Comparison of ENCODE assay signal across 8 cellular contexts in the genomic region with DNA sequence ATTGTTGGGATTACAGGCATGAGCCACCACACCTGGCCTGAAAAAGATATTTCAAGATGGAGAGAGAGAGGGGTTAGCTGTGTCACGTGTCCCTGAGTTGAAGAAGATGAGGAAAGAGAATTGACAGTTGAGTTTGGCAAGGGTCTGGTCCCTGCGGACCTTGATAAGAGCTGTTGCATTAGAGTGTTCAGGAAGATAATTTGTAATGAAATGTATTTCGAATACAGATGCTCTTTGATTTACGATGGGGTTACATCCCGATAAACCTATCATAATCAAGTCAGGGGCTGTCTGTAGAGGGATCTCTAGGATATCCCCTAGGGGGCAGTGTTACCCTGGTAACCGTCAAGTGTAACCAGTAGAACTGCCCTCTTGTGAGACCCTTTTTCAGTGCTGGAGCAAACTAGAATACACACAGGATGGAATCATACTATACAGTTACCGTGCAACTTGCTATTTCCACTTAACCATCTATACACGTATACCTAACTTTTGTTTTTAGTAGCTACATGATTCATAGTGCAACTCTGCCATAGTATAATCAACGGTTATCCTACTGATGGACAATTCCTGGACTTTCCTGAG. TPM values are rescaled to one million over a fixed set of nuclear protein-coding genes. Genes with fewer than 3 reads are reported as not detected.
DNase-seq lines count a peak whose midpoint lies in the region; ATAC-seq and TF ChIP-seq lines count a peak whose summit lies in the region.

No MANE protein-coding gene starts in this region.

- H3K9me3 ChIP-seq in ES-I3 (ENCODE audit: control insufficient read depth, insufficient read depth, low read length) (no peaks in the 10 kb centered on the region), HEK293 (ENCODE audit: control insufficient read depth, insufficient read depth, low read depth, low read length) (no peaks in the 10 kb centered on the region), endocrine pancreas (ENCODE audit: control insufficient read depth, low read length) (no peaks in the 10 kb centered on the region), transverse colon (no peaks in the 10 kb centered on the region)

- H3K4me3 ChIP-seq in HEK293 (ENCODE audit: low read depth, low read length) (no peak overlapping the region), endocrine pancreas (ENCODE audit: control insufficient read depth, insufficient read depth, low read length) (peak overlapping the region; percentile 43), transverse colon (no peak overlapping the region)

- H3K9ac ChIP-seq in ES-I3 (ENCODE audit: low read depth, low read length) (peak overlapping the region; percentile 90; the same call in 1 of the 2 replicates), endocrine pancreas (ENCODE audit: control insufficient read depth, insufficient read depth, low read length) (no peak overlapping the region)

- H3K27me3 ChIP-seq in endocrine pancreas (ENCODE audit: control insufficient read depth, insufficient read depth, low read length) (no peaks in the 10 kb centered on the region), transverse colon (no peaks in the 10 kb centered on the region)

- intact Hi-C loops in transverse colon (cut with DNase I; ENCODE audit: low total_unique reads): no loop called here

- no peak for TF ChIP-seq POLR2A in transverse colon (IDR thresholded peaks at IDR 0.05)

- TF ChIP-seq EP300 in transverse colon (IDR thresholded peaks at IDR 0.05; ENCODE audit: low read depth): no peak

- TF ChIP-seq CTCF in HEK293 (tag by site-specific recombination; IDR thresholded peaks at IDR 0.05): peak; percentile 58; the same call in 1 of the 2 replicates
- peak; percentile 52 to 61 (median 60) for TF ChIP-seq CTCF in transverse colon (IDR thresholded peaks at IDR 0.05)

- H3K27ac ChIP-seq in HEK293 (ENCODE audit: extremely low read depth, low read depth, low read length) (no peak overlapping the region), transverse colon (peak overlapping the region in 2 of 4 donors; percentile 83 to 85)

- no peak for ATAC-seq in HG02938 (IDR thresholded peaks at IDR 0.05; ENCODE audit: unreplicated experiment)

- DNase-seq in NCI-H446 (lab: John Stamatoyannopoulos, UW) (peak; percentile 61 to 85), myocyte (ENCODE audit: low read depth) (peak; percentile 73), transverse colon (peak; percentile 49)
- DNase-seq in activated CD4-positive, alpha-beta T cell treated with anti-CD3 and anti-CD28 coated beads for 4 hours: peak; percentile 58 to 67

- CTCF ChIA-PET in HEK293 (lab: Yijun Ruan, JAX): interaction anchor here (0.5 to 1.6 kb wide), 19 partner anchors 9 to 530 kb away, joined by 3 to 9 read pairs (median 3); no protein-coding TSS in a partner anchor

- H3K4me1 ChIP-seq in ES-I3 (ENCODE audit: insufficient read depth, low read length) (peaks cover 4% of the 10 kb centered on the region; the same call in 1 of the 2 replicates), HEK293 (ENCODE audit: control insufficient read depth, insufficient read depth, low read length) (no peaks in the 10 kb centered on the region), endocrine pancreas (ENCODE audit: control insufficient read depth, insufficient read depth, low read length) (peaks cover 5% of the 10 kb centered on the region), transverse colon (peaks cover 6 to 33% (median 22%) of the 10 kb centered on the region in 4 donors)

- WGBS in transverse colon (ENCODE audit: low coverage in 1 of 2), 2 donors: 13% methylated on average over 9 of the region's 9 CpGs

- POLR2A ChIA-PET in HEK293 (lab: Yijun Ruan, JAX): no interaction called here

- H3K36me3 ChIP-seq in ES-I3 (ENCODE audit: insufficient read depth, low read length) (peaks cover 2% of the 10 kb centered on the region; the same call in 1 of the 2 replicates), HEK293 (ENCODE audit: control insufficient read depth in 2 of 2, insufficient read depth in 1 of 2, low read length in 2 of 2) (peaks cover 0 to 14% of the 10 kb centered on the region in 2 experiments; a peak in 2 of 3 replicates), endocrine pancreas (ENCODE audit: control insufficient read depth, insufficient read depth, low read length) (no peaks in the 10 kb centered on the region), transverse colon (no peaks in the 10 kb centered on the region)

- in situ Hi-C loops in transverse colon (cut with MboI; ENCODE audit: low pct_ligation_motif_present in 1 of 4, low pct_unique_long_range_greater_than_20kb in 1 of 4, low sequenced_read_pairs in 3 of 4): no loop called here

TF ChIP-seq in HEK293, 187 proteins besides CTCF, POLR2A, EP300 and RAD21:
- TF ChIP-seq ZBTB11 (tag by site-specific recombination; conservative IDR thresholded peaks at IDR 0.05; ENCODE audit: low read depth) (peak; percentile 55), ZBTB20 (tag by site-specific recombination; IDR thresholded peaks at IDR 0.05) (peak; percentile 25; the same call in 1 of the 2 replicates), PRDM10 (tag by site-specific recombination; IDR thresholded peaks at IDR 0.05) (no peak), ZNF654 (tag by site-specific recombination; IDR thresholded peaks at IDR 0.05; ENCODE audit: low read depth) (peak; percentile 82), ZBTB48 (tag by site-specific recombination; IDR thresholded peaks at IDR 0.05) (peak; percentile 35; the same call in 1 of the 2 replicates), RBAK (tag by site-specific recombination; IDR thresholded peaks at IDR 0.05) (no peak), ZNF660 (tag by site-specific recombination; IDR thresholded peaks at IDR 0.05) (peak; percentile 31; the same call in 1 of the 2 replicates), ZEB2 (tag by site-specific recombination; IDR thresholded peaks at IDR 0.05) (peak; percentile 58; the same call in 1 of the 2 replicates), ZNF184 (tag by site-specific recombination; IDR thresholded peaks at IDR 0.05) (0 out of 2 replicates have a peak, but pooled peaks have one; percentile 33), ZBTB17 (tag by site-specific recombination; IDR thresholded peaks at IDR 0.05) (peak; percentile 51; the same call in 1 of the 2 replicates)
TF ChIP-seq in HEK293: peak in this region for 8.

RNA-seq across cellular contexts. Expression of gene ELOF1, which starts 1.5 kb away (rescaled TPM):
- total RNA-seq in myocyte (15.0 and 23.9 TPM in 2 replicates), transverse colon (10 to 100 TPM; 14.7 to 45.7 (median 37.2) TPM)
- 48.4 TPM for polyA plus RNA-seq in myocyte (2012)

RNA-seq across cellular contexts. Expression of gene ACP5, which starts 16.9 kb away (rescaled TPM):
- total RNA-seq in myocyte (0.52 and 1.4 TPM in 2 replicates), transverse colon (10 to 100 TPM; 10.5 to 60.2 (median 22.4) TPM)
- polyA plus RNA-seq in myocyte (2012): 0.30 TPM

RNA-seq across cellular contexts. Expression of gene CNN1, which starts 21.8 kb away (rescaled TPM):
- total RNA-seq in myocyte (2.0 and 6.3 TPM in 2 replicates), transverse colon (1,000 to 10,000 TPM in 1 of 4 donors, 100 to 1,000 TPM in 3; 198 to 1,121 (median 486) TPM)
- 0.66 TPM for polyA plus RNA-seq in myocyte (2012)

RNA-seq across cellular contexts. Expression of gene ECSIT, which starts 31.6 kb away (rescaled TPM):
- total RNA-seq in myocyte (42.2 and 52.7 TPM in 2 replicates), transverse colon (10 to 100 TPM; 20.9 to 63.4 (median 39.1) TPM)
- 30.2 TPM for polyA plus RNA-seq in myocyte (2012)

RNA-seq across cellular contexts. Expression of gene ZNF627, which starts 36.8 kb away (rescaled TPM):
- 18.7 and 18.9 TPM in 2 replicates for total RNA-seq in myocyte
- polyA plus RNA-seq in myocyte (2012): 6.3 TPM
- total RNA-seq in transverse colon: 10 to 100 TPM in 1 of 4 donors, 1 to 10 TPM in 2, under 1 TPM in 1; 0.40 to 10.2 (median 7.0) TPM

Comparison
In these comparisons a context has a peak if more than half of its experiments do, and no peak if none do; other contexts are left out.
1. RNA of gene CNN1, which starts 21.8 kb away (total RNA-seq): 198 to 1,121 TPM in transverse colon; 2.0 to 6.3 TPM in myocyte; every median in the first group is over 10 times any median in the second.
2. Peak in every context shown above with its lines, with median percentiles within 50 percentile points of each other: DNase-seq.